In genomic region chr2:109213646-109214417, GRCh38 we compare ENCODE assay signal across 8 cellular contexts.
A peak's percentile ranks its signal among the peaks of the same experiment; 100 is the strongest.
DNase-seq lines count a peak whose midpoint lies in the region; ATAC-seq and TF ChIP-seq lines count a peak whose summit lies in the region.

No MANE protein-coding gene starts in this region.

- TF ChIP-seq POLR2A in NB4 (IDR thresholded peaks at IDR 0.05; ENCODE audit: extremely low read depth, insufficient read length), result no peak

- peak; percentile 26 for DNase-seq in GM04503 (ENCODE audit: low read depth)
- DNase-seq in NB4 (ENCODE audit: low read depth), result peak; percentile 99
- peak; percentile 64 for DNase-seq in activated CD8-positive, alpha-beta memory T cell treated with anti-CD3 and anti-CD28 coated beads, Interleukin-2, amount 50 U/mL, for 1 hour (ENCODE audit: extremely low read depth)
- peak; percentile 43 for DNase-seq in glomerular visceral epithelial cell (ENCODE audit: extremely low spot score)
- peak; percentile 44 for DNase-seq in stimulated activated CD4-positive, alpha-beta T cell treated with anti-CD3 and anti-CD28 coated beads, Interleukin-2, amount 100 ng/mL, for 4 hours (ENCODE audit: low read depth)
- no peak for DNase-seq in NCI-H128 (lab: John Stamatoyannopoulos, UW; ENCODE audit: unreplicated experiment)
- DNase-seq in NCI-H1436 treated with DMSO at 0.1 percent for 48 hours (lab: John Stamatoyannopoulos, UW), result no peak

- H3K4me3 ChIP-seq in NB4 (ENCODE audit: low read depth, low read length), result no peak overlapping the region

- peak; percentile 66 for ATAC-seq in HG02571 (IDR thresholded peaks at IDR 0.05; ENCODE audit: unreplicated experiment)

- TF ChIP-seq CTCF in NB4 (IDR thresholded peaks at IDR 0.05; ENCODE audit: low read depth, low read length), result no peak

Comparison
In these comparisons a context has a peak if more than half of its experiments do, and no peak if none do; other contexts are left out.
1. DNase-seq: peak in GM04503 (single experiment), NB4 (single experiment), activated CD8-positive, alpha-beta memory T cell treated with anti-CD3 and anti-CD28 coated beads, Interleukin-2, amount 50 U/mL, for 1 hour (single experiment), glomerular visceral epithelial cell (single experiment) and stimulated activated CD4-positive, alpha-beta T cell treated with anti-CD3 and anti-CD28 coated beads, Interleukin-2, amount 100 ng/mL, for 4 hours (single experiment); none in NCI-H128 (single experiment) and NCI-H1436 treated with DMSO at 0.1 percent for 48 hours (single experiment).